9 cellular contexts compared by ENCODE assay signal in genomic region chr4:54683616-54684346, GRCh38. TPM values are rescaled to one million over a fixed set of nuclear protein-coding genes. Genes with fewer than 3 reads are reported as not detected.
DNase-seq lines count a peak whose midpoint lies in the region; ATAC-seq and TF ChIP-seq lines count a peak whose summit lies in the region.
"Had no signal": no experiment of that assay in that cellular context is flagged by ENCODE, and none has a peak within 500 bp of the region (broad histone marks: within the 10 kb centered on the region; RNA-seq: fewer than 3 reads in every experiment).

No MANE protein-coding gene starts in this region.

- intact Hi-C loops in left cardiac atrium (cut with DNase I) = no loop called here

- no peak for TF ChIP-seq POLR2A in erythroblast (IDR thresholded peaks at IDR 0.05; ENCODE audit: low read length)

- TF ChIP-seq CTCF in cardiac muscle cell (IDR thresholded peaks at IDR 0.05; ENCODE audit: low read depth, low read length) = peak; percentile 36
- TF ChIP-seq CTCF in LNCAP (IDR thresholded peaks at IDR 0.05) = peak; percentile 66

- H3K27me3 ChIP-seq in cardiac muscle cell = no peaks in the 10 kb centered on the region

- no peak overlapping the region for H3K27ac ChIP-seq in cardiac muscle cell
- H3K27ac ChIP-seq: thoracic aorta had no signal

- H3K36me3 ChIP-seq in cardiac muscle cell = no peaks in the 10 kb centered on the region
- H3K36me3 ChIP-seq: thoracic aorta had no signal

- H3K4me3 ChIP-seq in cardiac muscle cell = no peak overlapping the region
- H3K4me3 ChIP-seq: thoracic aorta had no signal

- peaks cover 3% of the 10 kb centered on the region for H3K4me1 ChIP-seq in cardiac muscle cell (ENCODE audit: low read depth)

- ATAC-seq in left cardiac atrium (no peak), HG02970 (IDR thresholded peaks at IDR 0.05; ENCODE audit: low FRiP score, unreplicated experiment) (no peak), HG03571 (IDR thresholded peaks at IDR 0.05; ENCODE audit: unreplicated experiment) (no peak)

- no peaks in the 10 kb centered on the region for H3K9me3 ChIP-seq in cardiac muscle cell (ENCODE audit: low read depth)
- H3K9me3 ChIP-seq: thoracic aorta had no signal

- DNase-seq in cardiac muscle cell (ENCODE audit: low read depth in 1 of 2, low spot score in 1 of 2) = peak; percentile 22 to 32
- no peak for DNase-seq in left cardiac atrium
- DNase-seq in activated CD4-positive, alpha-beta T cell treated with anti-CD3 and anti-CD28 coated beads for 48 hours = peak; percentile 65
- peak; percentile 33 to 51 for DNase-seq in erythroblast (lab: John Stamatoyannopoulos, UW)
- DNase-seq in stimulated activated CD4-positive, alpha-beta T cell treated with anti-CD3 and anti-CD28 coated beads, Interleukin-2, amount 100 ng/mL, for 24 hours = peak; percentile 56 to 63

RNA-seq across cellular contexts. Expression of gene KIT, which starts 26.0 kb away (rescaled TPM):
- total RNA-seq in cardiac muscle cell (1.4 and 10.5 TPM in 2 replicates), left cardiac atrium (1 to 10 TPM; 2.3 to 3.4 TPM)
- 3.2 and 4.1 TPM in 2 replicates for polyA plus RNA-seq in cardiac muscle cell
